Comparison of ENCODE assay signal across 9 cellular contexts in the genomic region with DNA sequence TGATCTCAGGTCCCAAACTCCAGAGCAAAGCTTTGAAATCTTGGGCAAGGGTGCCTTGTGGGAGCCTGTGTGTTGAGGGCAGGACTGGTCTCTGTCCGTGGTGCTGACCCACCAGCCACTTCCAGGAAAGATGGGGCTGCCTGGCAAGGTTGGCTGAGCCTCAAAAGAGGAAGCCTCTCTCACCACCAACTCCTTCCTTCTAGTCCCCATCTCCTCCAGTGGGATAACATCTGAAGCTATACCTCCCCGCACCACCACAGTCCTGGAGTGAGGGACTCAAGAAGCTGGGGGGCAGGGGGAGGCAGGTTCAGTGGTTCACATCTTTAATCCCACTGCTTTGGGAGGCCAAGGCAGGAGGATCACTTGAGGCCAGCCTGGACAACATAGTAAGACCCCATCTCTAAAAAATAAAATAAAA. TPM values are rescaled to one million over a fixed set of nuclear protein-coding genes. Genes with fewer than 3 reads are reported as not detected.
DNase-seq lines count a peak whose midpoint lies in the region; ATAC-seq, FAIRE-seq and TF ChIP-seq lines count a peak whose summit lies in the region.
"Had no signal": no experiment of that assay in that cellular context is flagged by ENCODE, and none has a peak within 500 bp of the region (broad histone marks: within the 10 kb centered on the region; RNA-seq: fewer than 3 reads in every experiment).

No MANE protein-coding gene starts in this region.

- no peak for ATAC-seq in GM21529 (IDR thresholded peaks at IDR 0.05; ENCODE audit: unreplicated experiment)
- no peak for ATAC-seq in HG02970 (IDR thresholded peaks at IDR 0.05; ENCODE audit: low FRiP score, unreplicated experiment)

- H3K36me3 ChIP-seq in MG63 (no peaks in the 10 kb centered on the region), mesenchymal stem cell (ENCODE audit: control insufficient read depth in 1 of 2, insufficient read depth in 2 of 2, low read depth in 1 of 2, low read length in 2 of 2) (no peaks in the 10 kb centered on the region)

- H3K18ac ChIP-seq in mesenchymal stem cell (ENCODE audit: low read depth in 1 of 2, low read length in 2 of 2), result no peak overlapping the region

- DNase-seq in GM12891 (ENCODE audit: insufficient read length, low spot score) (no peak), MG63 (peak; percentile 36), amniotic epithelial cell (ENCODE audit: low read depth) (peak; percentile 45), mesenchymal stem cell (peak; percentile 52), NCI-H1417 (lab: John Stamatoyannopoulos, UW) (no peak), NCI-H1694 treated with DMSO at 0.1 percent for 48 hours (lab: John Stamatoyannopoulos, UW) (no peak)

- H3K4me2 ChIP-seq in mesenchymal stem cell (ENCODE audit: low read length, poor library complexity, severe bottlenecking), result no peak overlapping the region

- FAIRE-seq in GM12891 (lab: Jason Lieb, UNC), result no peak
- FAIRE-seq: GM12892 had no signal

- H3K4me3 ChIP-seq in MG63, result no peak overlapping the region
- H3K4me3 ChIP-seq in mesenchymal stem cell (ENCODE audit: insufficient read depth in 1 of 2, low read depth in 1 of 2, low read length in 2 of 2), result no peak overlapping the region

- no peaks in the 10 kb centered on the region for H3K79me1 ChIP-seq in mesenchymal stem cell (replicated peaks; ENCODE audit: low read length, poor library complexity, severe bottlenecking)

- no peak overlapping the region for H2BK15ac ChIP-seq in mesenchymal stem cell (ENCODE audit: low read depth, poor library complexity, severe bottlenecking)

- H2BK5ac ChIP-seq in mesenchymal stem cell (ENCODE audit: low read depth, low read length, poor library complexity, severe bottlenecking), result no peak overlapping the region

- TF ChIP-seq POLR2A in GM12891 (IDR thresholded peaks at IDR 0.05; ENCODE audit: low read depth, low read length), result no peak

- H3K27me3 ChIP-seq in MG63 (peaks cover 16% of the 10 kb centered on the region), mesenchymal stem cell (ENCODE audit: control insufficient read depth in 1 of 2, insufficient read depth in 1 of 2, low read length in 2 of 2) (peaks cover 77 to 95% of the 10 kb centered on the region in 2 experiments)

- H2AFZ ChIP-seq in mesenchymal stem cell (ENCODE audit: low read depth, low read length), result no peak overlapping the region

- H2AK5ac ChIP-seq in mesenchymal stem cell (ENCODE audit: low read length, severe bottlenecking), result no peak overlapping the region

- 20% methylated on average over 1 of the region's 2 CpGs for WGBS in mesenchymal stem cell

- no peak overlapping the region for H3K14ac ChIP-seq in mesenchymal stem cell (ENCODE audit: low read length in 2 of 2)

- H4K8ac ChIP-seq in mesenchymal stem cell (ENCODE audit: low read length), result no peak overlapping the region

- H3K23ac ChIP-seq in mesenchymal stem cell (ENCODE audit: low read length in 2 of 2), result no peak overlapping the region

- H2BK12ac ChIP-seq in mesenchymal stem cell (ENCODE audit: low read length in 2 of 2), result no peak overlapping the region

- no peak overlapping the region for H3K9ac ChIP-seq in mesenchymal stem cell (ENCODE audit: low read length)

- H3K4me1 ChIP-seq in mesenchymal stem cell (ENCODE audit: control insufficient read depth, insufficient read depth, low read depth, low read length), result peaks cover 5% of the 10 kb centered on the region

- H3K27ac ChIP-seq in mesenchymal stem cell (ENCODE audit: low read length, poor library complexity, severe bottlenecking), result no peak overlapping the region

- no peak overlapping the region for H2BK120ac ChIP-seq in mesenchymal stem cell (ENCODE audit: low read depth, low read length)

- no peak overlapping the region for H4K91ac ChIP-seq in mesenchymal stem cell (ENCODE audit: low read length)

- H3K4ac ChIP-seq in mesenchymal stem cell (ENCODE audit: low read depth in 1 of 2, low read length in 2 of 2), result no peak overlapping the region

- no peaks in the 10 kb centered on the region for H3K9me3 ChIP-seq in MG63
- H3K9me3 ChIP-seq in mesenchymal stem cell (ENCODE audit: control insufficient read depth, low read length), result no peaks in the 10 kb centered on the region

TF ChIP-seq in GM12891, 5 proteins besides CTCF, POLR2A, EP300 and RAD21:
- no peak for TF ChIP-seq POU2F2 (IDR thresholded peaks at IDR 0.05; ENCODE audit: low read depth, low read length)
- no peak for TF ChIP-seq TAF1 (IDR thresholded peaks at IDR 0.05; ENCODE audit: low read depth, low read length)
- no peak for TF ChIP-seq POLR2AphosphoS5 (IDR thresholded peaks at IDR 0.05; ENCODE audit: low read depth, low read length)
- TF ChIP-seq SPI1 (IDR thresholded peaks at IDR 0.05; ENCODE audit: low read depth, low read length), result 0 out of 2 replicates have a peak, but pooled peaks have one; percentile 7
- TF ChIP-seq PAX5 (IDR thresholded peaks at IDR 0.05; ENCODE audit: insufficient read depth, low read length, severe bottlenecking), result no peak
TF ChIP-seq in GM12891: peak in this region for 1.

RNA-seq across cellular contexts. Expression of a gene that starts 9.1 kb away (rescaled TPM):
- polyA plus RNA-seq in GM12891 (2012; ENCODE audit: low read depth, missing spikeins), result not detected
- not detected in 2 replicates for total RNA-seq in MG63 (2014; rRNA removed; shearing (Covaris generic); ENCODE audit: low replicate concordance)
- polyA plus RNA-seq in mesenchymal stem cell (2013, experiment 1 of 2), result not detected
- polyA plus RNA-seq in mesenchymal stem cell (2013, experiment 2 of 2), result not detected

RNA-seq across cellular contexts. Expression of a gene that starts 12.5 kb away (rescaled TPM):
- not detected for polyA plus RNA-seq in GM12891 (2012; ENCODE audit: low read depth, missing spikeins)
- total RNA-seq in MG63 (2014; rRNA removed; shearing (Covaris generic); ENCODE audit: low replicate concordance), result 1.2 and 2.6 TPM in 2 replicates
- 19.0 TPM for polyA plus RNA-seq in mesenchymal stem cell (2013, experiment 1 of 2)
- polyA plus RNA-seq in mesenchymal stem cell (2013, experiment 2 of 2), result 18.7 TPM

RNA-seq across cellular contexts. Expression of a gene that starts 16.8 kb away (rescaled TPM):
- polyA plus RNA-seq in GM12891 (2012; ENCODE audit: low read depth, missing spikeins), result not detected
- total RNA-seq in MG63 (2014; rRNA removed; shearing (Covaris generic); ENCODE audit: low replicate concordance), result not detected in 2 replicates
- polyA plus RNA-seq in mesenchymal stem cell (2013, experiment 1 of 2), result not detected
- not detected for polyA plus RNA-seq in mesenchymal stem cell (2013, experiment 2 of 2)

RNA-seq across cellular contexts. Expression of a gene that starts 51.5 kb away (rescaled TPM):
- not detected for polyA plus RNA-seq in GM12891 (2012; ENCODE audit: low read depth, missing spikeins)
- total RNA-seq in MG63 (2014; rRNA removed; shearing (Covaris generic); ENCODE audit: low replicate concordance), result not detected in 2 replicates
- polyA plus RNA-seq in mesenchymal stem cell (2013, experiment 1 of 2), result 4.8 TPM
- 4.7 TPM for polyA plus RNA-seq in mesenchymal stem cell (2013, experiment 2 of 2)

Comparison
In these comparisons a context has a peak if more than half of its experiments do, and no peak if none do; other contexts are left out.
1. DNase-seq: peak in MG63 (single experiment), amniotic epithelial cell (single experiment) and mesenchymal stem cell (single experiment); none in GM12891 (single experiment), NCI-H1417 (0 of 3) and NCI-H1694 treated with DMSO at 0.1 percent for 48 hours (single experiment).